ENCODE assay signal across 8 cellular contexts in genomic region chr7:150978136-150978789, GRCh38. TPM values are rescaled to one million over a fixed set of nuclear protein-coding genes. Genes with fewer than 3 reads are reported as not detected.
DNase-seq lines count a peak whose midpoint lies in the region; ATAC-seq and TF ChIP-seq lines count a peak whose summit lies in the region.

A gene with protein sequence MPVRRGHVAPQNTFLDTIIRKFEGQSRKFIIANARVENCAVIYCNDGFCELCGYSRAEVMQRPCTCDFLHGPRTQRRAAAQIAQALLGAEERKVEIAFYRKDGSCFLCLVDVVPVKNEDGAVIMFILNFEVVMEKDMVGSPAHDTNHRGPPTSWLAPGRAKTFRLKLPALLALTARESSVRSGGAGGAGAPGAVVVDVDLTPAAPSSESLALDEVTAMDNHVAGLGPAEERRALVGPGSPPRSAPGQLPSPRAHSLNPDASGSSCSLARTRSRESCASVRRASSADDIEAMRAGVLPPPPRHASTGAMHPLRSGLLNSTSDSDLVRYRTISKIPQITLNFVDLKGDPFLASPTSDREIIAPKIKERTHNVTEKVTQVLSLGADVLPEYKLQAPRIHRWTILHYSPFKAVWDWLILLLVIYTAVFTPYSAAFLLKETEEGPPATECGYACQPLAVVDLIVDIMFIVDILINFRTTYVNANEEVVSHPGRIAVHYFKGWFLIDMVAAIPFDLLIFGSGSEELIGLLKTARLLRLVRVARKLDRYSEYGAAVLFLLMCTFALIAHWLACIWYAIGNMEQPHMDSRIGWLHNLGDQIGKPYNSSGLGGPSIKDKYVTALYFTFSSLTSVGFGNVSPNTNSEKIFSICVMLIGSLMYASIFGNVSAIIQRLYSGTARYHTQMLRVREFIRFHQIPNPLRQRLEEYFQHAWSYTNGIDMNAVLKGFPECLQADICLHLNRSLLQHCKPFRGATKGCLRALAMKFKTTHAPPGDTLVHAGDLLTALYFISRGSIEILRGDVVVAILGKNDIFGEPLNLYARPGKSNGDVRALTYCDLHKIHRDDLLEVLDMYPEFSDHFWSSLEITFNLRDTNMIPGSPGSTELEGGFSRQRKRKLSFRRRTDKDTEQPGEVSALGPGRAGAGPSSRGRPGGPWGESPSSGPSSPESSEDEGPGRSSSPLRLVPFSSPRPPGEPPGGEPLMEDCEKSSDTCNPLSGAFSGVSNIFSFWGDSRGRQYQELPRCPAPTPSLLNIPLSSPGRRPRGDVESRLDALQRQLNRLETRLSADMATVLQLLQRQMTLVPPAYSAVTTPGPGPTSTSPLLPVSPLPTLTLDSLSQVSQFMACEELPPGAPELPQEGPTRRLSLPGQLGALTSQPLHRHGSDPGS (minus strand): TSS chr7:150978321. CDS start chr7:150977913, 408 bp downstream.

- no TSS peak for BruUV-seq in IMR-90 (replicated peaks; lab: Mats Ljungman, UMichigan)

- H3K4me1 ChIP-seq in IMR-90 (ENCODE audit: control insufficient read depth, insufficient read depth, low read length) = peaks cover 16% of the 10 kb centered on the region; the same call in 1 of the 2 replicates
- no peaks in the 10 kb centered on the region for H3K4me1 ChIP-seq in colonic mucosa
- H3K4me1 ChIP-seq in muscle layer of duodenum (ENCODE audit: control insufficient read depth in 1 of 2, insufficient read depth in 2 of 2, low read length in 2 of 2) = peaks cover 5 to 61% of the 10 kb centered on the region in 2 donors

- H3K79me1 ChIP-seq in IMR-90 (ENCODE audit: low read depth in 1 of 2, low read length in 2 of 2) = no peaks in the 10 kb centered on the region

- peak within 1 kb of the TSS; percentile 78 for H2AFZ ChIP-seq in IMR-90 (replicated peaks; ENCODE audit: low read length, poor library complexity)

- no peaks in the 10 kb centered on the region; the same call in 1 of the 2 replicates for H4K20me1 ChIP-seq in IMR-90 (ENCODE audit: insufficient read depth, low read length)

- TF ChIP-seq RAD21 in IMR-90 (IDR thresholded peaks at IDR 0.05; ENCODE audit: low read length) = no peak

- in situ Hi-C loops in IMR-90 (cut with MboI; ENCODE audit: low sequenced_read_pairs) = loop anchor here (25.0 kb wide), 1 partner anchor 566 kb away; a partner anchor contains a TSS

- no peaks in the 10 kb centered on the region for H3K9me3 ChIP-seq in IMR-90 (ENCODE audit: control insufficient read depth, insufficient read depth, low read length)
- no peaks in the 10 kb centered on the region for H3K9me3 ChIP-seq in colonic mucosa
- no peaks in the 10 kb centered on the region for H3K9me3 ChIP-seq in muscle layer of duodenum (ENCODE audit: control insufficient read depth in 1 of 2, low read length in 2 of 2)

- H3K4me3 ChIP-seq in IMR-90 (ENCODE audit: insufficient read depth, low read depth, low read length) = peak within 1 kb of the TSS; percentile 29; the same call in 1 of the 2 replicates
- peak within 1 kb of the TSS; percentile 19 for H3K4me3 ChIP-seq in colonic mucosa
- peak within 1 kb of the TSS; percentile 46 to 69 for H3K4me3 ChIP-seq in muscle layer of duodenum (ENCODE audit: low read depth in 1 of 2, low read length in 2 of 2)

- H3K36me3 ChIP-seq in IMR-90 (ENCODE audit: control insufficient read depth, insufficient read depth, low read length) (no peaks in the 10 kb centered on the region), colonic mucosa (no peaks in the 10 kb centered on the region), muscle layer of duodenum (ENCODE audit: control insufficient read depth in 1 of 2, insufficient read depth in 2 of 2, low read length in 2 of 2) (no peaks in the 10 kb centered on the region)

- peak within 1 kb of the TSS; percentile 87; the same call in 1 of the 2 replicates for H3K4me2 ChIP-seq in IMR-90 (ENCODE audit: low read depth, low read length)

- H3K23ac ChIP-seq in IMR-90 (ENCODE audit: low read depth, low read length) = no peak within 1 kb of the TSS

- H2BK15ac ChIP-seq in IMR-90 (ENCODE audit: low read depth, low read length) = no peak within 1 kb of the TSS

- no peak within 1 kb of the TSS; the same call in 1 of the 2 replicates for H3K18ac ChIP-seq in IMR-90 (ENCODE audit: low read depth, low read length)

- no peak within 1 kb of the TSS for H3K4ac ChIP-seq in IMR-90 (ENCODE audit: low read depth, low read length)

- H3K27me3 ChIP-seq in IMR-90 (ENCODE audit: control insufficient read depth, insufficient read depth, low read length) = peaks cover 55% of the 10 kb centered on the region
- peaks cover 21% of the 10 kb centered on the region for H3K27me3 ChIP-seq in colonic mucosa
- H3K27me3 ChIP-seq in muscle layer of duodenum (ENCODE audit: low read depth, low read length) = peaks cover 8% of the 10 kb centered on the region

- DNase-seq in C1 segment of cervical spinal cord (lab: John Stamatoyannopoulos, UW) = peak in 10 of 14 donors; percentile 13 to 78 (median 36)
- no peak for DNase-seq in IMR-90
- peak; percentile 75 for DNase-seq in RKO (ENCODE audit: low spot score)
- no peak for DNase-seq in colonic mucosa
- DNase-seq in NK-92 (lab: John Stamatoyannopoulos, UW; ENCODE audit: unreplicated experiment) = no peak
- no peak for DNase-seq in CD1c-positive myeloid dendritic cell (ENCODE audit: extremely low spot score)

- CTCF ChIA-PET in IMR-90 (lab: Yijun Ruan, JAX) = no interaction called here

- POLR2A ChIA-PET in IMR-90 (lab: Charles Lee; ENCODE audit: unreplicated experiment) = interaction anchor here (0.6 kb wide), 1 partner anchor 142 kb away, joined by 6 read pairs; no protein-coding TSS in a partner anchor

- dilution Hi-C loops in IMR-90 (cut with HindIII; ENCODE audit: low sequenced_read_pairs, unreplicated experiment) = no loop called here

- no peak within 1 kb of the TSS for H3K14ac ChIP-seq in IMR-90 (replicated peaks; ENCODE audit: low read depth, low read length)

- 0% methylated on average over 8 of the region's 78 CpGs; no CpG with 5 or more reads in 1 of the 2 experiments for WGBS in IMR-90 (ENCODE audit: extremely low coverage in 2 of 2, insufficient read length in 1 of 2), 2 experiments

- H4K8ac ChIP-seq in IMR-90 (ENCODE audit: low read depth in 2 of 2, low read length in 2 of 2) = no peak within 1 kb of the TSS

- H4K91ac ChIP-seq in IMR-90 (ENCODE audit: insufficient read depth, low read depth, low read length) = no peak within 1 kb of the TSS

- H2AK5ac ChIP-seq in IMR-90 (ENCODE audit: low read depth, low read length) = no peak within 1 kb of the TSS

- no peak within 1 kb of the TSS for H3K27ac ChIP-seq in IMR-90 (ENCODE audit: insufficient read depth, low read length)
- H3K27ac ChIP-seq in colonic mucosa = no peak within 1 kb of the TSS
- H3K27ac ChIP-seq in muscle layer of duodenum (ENCODE audit: low read length) = no peak within 1 kb of the TSS

- peak; percentile 69 for ATAC-seq in IMR-90 (ENCODE audit: low read depth)
- no peak for ATAC-seq in HG03280 (IDR thresholded peaks at IDR 0.05; ENCODE audit: unreplicated experiment)

- no peak within 1 kb of the TSS for H2BK5ac ChIP-seq in IMR-90 (ENCODE audit: low read depth, low read length, poor library complexity, severe bottlenecking)

- intact Hi-C loops in IMR-90 (cut with micrococcal nuclease) = loop anchor here (2.0 kb wide), 1 partner anchor 79 kb away; no protein-coding TSS in a partner anchor
- intact Hi-C loops in colonic mucosa (cut with DNase I) = no loop called here

- H3K9me1 ChIP-seq in IMR-90 (ENCODE audit: insufficient read depth, low read length) = no peaks in the 10 kb centered on the region

- no peak within 1 kb of the TSS for H4K5ac ChIP-seq in IMR-90 (ENCODE audit: low read depth, low read length)

- H3K56ac ChIP-seq in IMR-90 (ENCODE audit: extremely low read depth, insufficient read depth, low read length) = no peak within 1 kb of the TSS

- H3K9ac ChIP-seq in IMR-90 (ENCODE audit: low read depth, low read length) (peak within 1 kb of the TSS; percentile 6; the same call in 1 of the 2 replicates), colonic mucosa (ENCODE audit: low read depth in 2 of 2, low read length in 2 of 2) (peak within 1 kb of the TSS in 1 of 2 donors; percentile 60)

- H2BK20ac ChIP-seq in IMR-90 (ENCODE audit: low read depth, low read length) = no peak within 1 kb of the TSS

- H2AK9ac ChIP-seq in IMR-90 (replicated peaks; ENCODE audit: low read depth, low read length, poor library complexity) = no peak within 1 kb of the TSS

- TF ChIP-seq CTCF in IMR-90 (conservative IDR thresholded peaks at IDR 0.05; ENCODE audit: low read depth, low read length) (no peak), colonic mucosa (IDR thresholded peaks at IDR 0.05) (no peak)

- H2BK120ac ChIP-seq in IMR-90 (ENCODE audit: low read depth, low read length) = no peak within 1 kb of the TSS

- TF ChIP-seq POLR2A in IMR-90 (IDR thresholded peaks at IDR 0.05; ENCODE audit: low read depth, low read length) = no peak

TF ChIP-seq in IMR-90, 13 proteins besides CTCF, POLR2A, EP300 and RAD21:
- TF ChIP-seq MAZ (IDR thresholded peaks at IDR 0.05; ENCODE audit: borderline replicate concordance, low read depth, low read length) (peak; percentile 20; the same call in 1 of the 2 replicates), SMC3 (IDR thresholded peaks at IDR 0.05; ENCODE audit: low read depth, low read length) (no peak)

RNA-seq across cellular contexts. Expression of the gene that starts here (rescaled TPM):
- total RNA-seq in IMR-90 (2012; rRNA removed) (0.56 and 0.90 TPM in 2 replicates), colonic mucosa (1 to 10 TPM; 3.3 to 8.8 TPM)
- 1.6 and 2.1 TPM in 2 replicates for polyA plus RNA-seq in IMR-90 (2012; rRNA removed)
- polyA plus RNA-seq in IMR-90 (2012; cell fraction: cytosol; rRNA removed) = 0.74 and 2.5 TPM in 2 replicates
- 1.2 and 2.0 TPM in 2 replicates for polyA plus RNA-seq in IMR-90 (2012; cell fraction: nucleus; rRNA removed; ENCODE audit: low replicate concordance)

Comparison
In these comparisons a context has a peak if more than half of its experiments do, and no peak if none do; other contexts are left out.
1. DNase-seq: peak in C1 segment of cervical spinal cord (10 of 14) and RKO (single experiment); none in IMR-90 (single experiment), colonic mucosa (single experiment), NK-92 (single experiment) and CD1c-positive myeloid dendritic cell (single experiment).
2. Peak in every context shown above with its lines, with median percentiles within 50 percentile points of each other: H3K4me3 ChIP-seq.